Comparison of ENCODE assay signal across 1 cellular context in genomic region chr2:200324362-200324761, GRCh38.
TF ChIP-seq lines count a peak whose summit lies in the region.

No MANE protein-coding gene starts in this region.

TF ChIP-seq in H1, 55 proteins besides CTCF, POLR2A, EP300 and RAD21:
- TF ChIP-seq RNF2 (IDR thresholded peaks at IDR 0.05; ENCODE audit: borderline replicate concordance, low read depth, low read length, missing control alignments, poor library complexity, severe bottlenecking) (no peak), CBX5 (IDR thresholded peaks at IDR 0.05; ENCODE audit: low read depth, low read length) (no peak), RFX5 (IDR thresholded peaks at IDR 0.05; ENCODE audit: borderline replicate concordance, low read depth, low read length) (no peak), NRF1 (IDR thresholded peaks at IDR 0.05; ENCODE audit: low read depth, low read length) (no peak), CTBP2 (IDR thresholded peaks at IDR 0.05; ENCODE audit: borderline replicate concordance, insufficient read depth, insufficient read length, low read length) (no peak), SIRT6 (IDR thresholded peaks at IDR 0.05; ENCODE audit: low read length) (no peak), RXRA (IDR thresholded peaks at IDR 0.05; ENCODE audit: insufficient read depth, low read depth, low read length) (no peak), PHF8 (conservative IDR thresholded peaks at IDR 0.05; ENCODE audit: low read depth, low read length) (no peak), CHD1 (IDR thresholded peaks at IDR 0.05; ENCODE audit: low read depth, low read length) (no peak), HDAC2 (IDR thresholded peaks at IDR 0.05; ENCODE audit: borderline replicate concordance in 1 of 2, low read depth in 2 of 2, low read length in 2 of 2) (no peak), JUN (IDR thresholded peaks at IDR 0.05; ENCODE audit: low read depth, low read length) (no peak), POU5F1 (IDR thresholded peaks at IDR 0.05; ENCODE audit: low read depth, low read length) (no peak), SRF (IDR thresholded peaks at IDR 0.05; ENCODE audit: low read depth, low read length) (no peak), RBBP5 (IDR thresholded peaks at IDR 0.05; ENCODE audit: borderline replicate concordance, low read depth, low read length) (no peak), NANOG (IDR thresholded peaks at IDR 0.05; ENCODE audit: insufficient read depth, low read depth, low read length, poor library complexity, severe bottlenecking) (no peak), YY1 (IDR thresholded peaks at IDR 0.05; ENCODE audit: low read depth, low read length) (no peak), ASH2L (IDR thresholded peaks at IDR 0.05; ENCODE audit: low read length) (no peak), TBP (IDR thresholded peaks at IDR 0.05; ENCODE audit: low read depth, low read length) (no peak), KDM5A (IDR thresholded peaks at IDR 0.05; ENCODE audit: low read length) (no peak), EGR1 (IDR thresholded peaks at IDR 0.05; ENCODE audit: borderline replicate concordance, low read depth, low read length) (no peak)
TF ChIP-seq in H1: peak in this region for 0.
